Comparison of ENCODE assay signal across 8 cellular contexts in the genomic region with DNA sequence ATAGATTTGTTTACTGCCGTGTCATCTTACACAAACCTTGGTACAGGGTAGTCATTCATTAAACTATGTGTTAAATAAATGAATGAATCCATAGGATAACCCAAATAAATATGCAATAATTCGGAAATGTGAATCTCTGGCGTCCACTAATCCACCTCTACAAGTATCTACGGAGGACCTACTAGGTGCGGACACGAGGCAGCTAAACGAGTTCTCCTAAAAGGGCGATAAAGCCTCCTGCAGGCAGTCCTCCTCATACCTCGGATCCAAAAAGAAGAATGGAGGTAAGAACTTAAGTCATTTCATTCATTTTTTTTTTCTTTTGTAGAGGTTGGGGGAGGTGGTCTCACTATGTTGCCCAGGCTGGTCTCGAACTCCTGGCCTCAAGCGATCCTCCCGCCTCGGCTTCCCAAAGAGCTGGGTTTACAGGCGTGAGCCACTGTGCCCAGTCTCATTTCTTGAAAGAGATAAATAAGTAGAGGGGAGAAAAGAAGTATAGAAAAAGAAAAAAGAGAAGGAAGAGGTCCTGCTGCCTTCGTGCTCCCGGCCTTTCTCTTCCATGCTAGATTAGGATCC. TPM values are rescaled to one million over a fixed set of nuclear protein-coding genes. Genes with fewer than 3 reads are reported as not detected.
A peak's percentile ranks its signal among the peaks of the same experiment; 100 is the strongest.
DNase-seq lines count a peak whose midpoint lies in the region; ATAC-seq and TF ChIP-seq lines count a peak whose summit lies in the region.

No MANE protein-coding gene starts in this region.

- H3F3A ChIP-seq in smooth muscle cell (ENCODE audit: low read depth) = peaks cover 29% of the 10 kb centered on the region

- H3K4me3 ChIP-seq in gastroesophageal sphincter (peak overlapping the region; percentile 60 to 90), smooth muscle cell (peak overlapping the region; percentile 94)

- ATAC-seq in GM21723 (IDR thresholded peaks at IDR 0.05; ENCODE audit: unreplicated experiment) (peak; percentile 7), T-cell (replicated peaks in 1 of 4) (no peak), gastroesophageal sphincter (no peak), HG03135 (IDR thresholded peaks at IDR 0.05; ENCODE audit: unreplicated experiment) (no peak)

- H3K9ac ChIP-seq in smooth muscle cell (ENCODE audit: low read depth) = peak overlapping the region; percentile 98

- peaks cover 37% of the 10 kb centered on the region for H4K20me1 ChIP-seq in smooth muscle cell (ENCODE audit: low read depth)

- peak overlapping the region; percentile 97 for H3K4me2 ChIP-seq in smooth muscle cell

- TF ChIP-seq CTCF in gastroesophageal sphincter (IDR thresholded peaks at IDR 0.05) (no peak), smooth muscle cell (IDR thresholded peaks at IDR 0.05; ENCODE audit: borderline replicate concordance, insufficient read depth, poor library complexity, severe bottlenecking) (no peak)

- no peak for TF ChIP-seq POLR2A in gastroesophageal sphincter (IDR thresholded peaks at IDR 0.05)

- H3K36me3 ChIP-seq in gastroesophageal sphincter (peaks cover 0 to 33% of the 10 kb centered on the region in 2 donors), smooth muscle cell (ENCODE audit: low read depth) (peaks cover 9% of the 10 kb centered on the region)

- DNase-seq in T-cell (peak in 1 of 34 experiments; percentile 4), smooth muscle cell (lab: John Stamatoyannopoulos, UW; ENCODE audit: unreplicated experiment) (no peak), HUDEP-2 (lab: John Stamatoyannopoulos, UW; ENCODE audit: unreplicated experiment in 76 of 76) (no peak), NCI-H2029 treated with DMSO at 0.1 percent for 48 hours (lab: John Stamatoyannopoulos, UW) (no peak), NCI-H526 treated with DMSO at 0.1 percent for 48 hours (lab: John Stamatoyannopoulos, UW) (no peak)

- peak overlapping the region; percentile 93 to 100 (median 97) for H3K4me3 Mint-ChIP-seq in T-cell

- CTCF ChIA-PET in T-cell (lab: Charles Lee) = interaction anchor here in 1 of 2 donors (0.5 kb wide), 1 partner anchor 15 kb away, joined by 4 read pairs; no protein-coding TSS in a partner anchor

- no peak for TF ChIP-seq EP300 in gastroesophageal sphincter (IDR thresholded peaks at IDR 0.05)

- H3K27me3 Mint-ChIP-seq in T-cell = no peaks in the 10 kb centered on the region

- H3K9me3 ChIP-seq in gastroesophageal sphincter (no peaks in the 10 kb centered on the region), smooth muscle cell (replicated peaks; ENCODE audit: low read depth) (no peaks in the 10 kb centered on the region)

- 9 to 14% methylated on average over 14 to 15 of the region's 16 CpGs for WGBS in gastroesophageal sphincter (ENCODE audit: low coverage in 1 of 2), 2 donors
- 33% methylated on average over 16 of the region's 16 CpGs for WGBS in smooth muscle cell (ENCODE audit: low lambda C conversion rate)

- H3K36me3 Mint-ChIP-seq in T-cell = peaks cover 24% of the 10 kb centered on the region

- H2AFZ ChIP-seq in smooth muscle cell (ENCODE audit: low read depth) = peak overlapping the region; percentile 90

- no peaks in the 10 kb centered on the region for H3K27me3 ChIP-seq in gastroesophageal sphincter
- H3K27me3 ChIP-seq in smooth muscle cell (ENCODE audit: low read depth) = no peaks in the 10 kb centered on the region

- H3K4me1 Mint-ChIP-seq in T-cell = peaks cover 44 to 56% (median 45%) of the 10 kb centered on the region in 3 donors

- H3K27ac ChIP-seq in gastroesophageal sphincter (peak overlapping the region; percentile 87 to 95 (median 90)), smooth muscle cell (ENCODE audit: low read depth) (peak overlapping the region; percentile 98)

- H3K4me1 ChIP-seq in gastroesophageal sphincter (peaks cover 4 to 43% (median 15%) of the 10 kb centered on the region in 3 donors), smooth muscle cell (ENCODE audit: low read depth) (peaks cover 21% of the 10 kb centered on the region)

- H3K9me3 Mint-ChIP-seq in T-cell = no peaks in the 10 kb centered on the region

- peaks cover 38% of the 10 kb centered on the region for H3K79me2 ChIP-seq in smooth muscle cell (ENCODE audit: low read depth)

- POLR2A ChIA-PET in T-cell (lab: Charles Lee) = no interaction called here

- H3K27ac Mint-ChIP-seq in T-cell = peak overlapping the region; percentile 96 to 100

RNA-seq across cellular contexts. Expression of gene RPL35A, which starts 0.7 kb away (rescaled TPM):
- total RNA-seq in T-cell = 1,000 to 10,000 TPM; 1,657 to 1,935 (median 1,760) TPM
- total RNA-seq in gastroesophageal sphincter = 1,000 to 10,000 TPM in 1 of 4 donors, 100 to 1,000 TPM in 3; 394 to 1,032 (median 816) TPM
- 969 and 1,156 TPM in 2 replicates for total RNA-seq in smooth muscle cell
- polyA plus RNA-seq in smooth muscle cell = 778 and 854 TPM in 2 replicates

RNA-seq across cellular contexts. Expression of gene LMLN, which starts 10.7 kb away (rescaled TPM):
- total RNA-seq in T-cell (1 to 10 TPM; 3.7 to 8.2 (median 5.5) TPM), gastroesophageal sphincter (1 to 10 TPM; 2.8 to 7.5 (median 4.1) TPM), smooth muscle cell (5.0 and 7.8 TPM in 2 replicates)
- 2.1 and 3.7 TPM in 2 replicates for polyA plus RNA-seq in smooth muscle cell
